19 cellular contexts compared by ENCODE assay signal in the genomic region with DNA sequence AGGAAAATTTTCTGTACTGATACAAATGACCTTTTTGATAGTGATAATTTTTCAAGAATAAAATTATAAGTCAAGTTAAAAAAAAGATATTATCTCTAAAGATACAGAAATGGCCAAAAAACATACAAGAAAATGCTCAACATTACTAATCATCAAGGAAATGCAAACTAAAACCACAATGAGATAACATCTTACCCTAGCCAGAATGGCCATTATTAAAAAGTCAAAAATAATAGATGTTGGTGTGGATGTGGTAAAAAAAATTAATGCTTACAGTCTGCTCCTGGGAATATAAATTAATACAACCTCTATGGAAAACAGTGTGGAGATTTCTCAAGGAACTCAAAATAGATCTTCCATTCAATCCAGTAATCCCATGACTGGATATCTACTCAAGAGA. TPM values are rescaled to one million over a fixed set of nuclear protein-coding genes. Genes with fewer than 3 reads are reported as not detected.
DNase-seq lines count a peak whose midpoint lies in the region; ATAC-seq and TF ChIP-seq lines count a peak whose summit lies in the region.
"Had no signal": no experiment of that assay in that cellular context is flagged by ENCODE, and none has a peak within 500 bp of the region (broad histone marks: within the 10 kb centered on the region; RNA-seq: fewer than 3 reads in every experiment).

No MANE protein-coding gene starts in this region.

- DNase-seq in EH (ENCODE audit: low read depth) (peak; percentile 60), HFFc6 (peak; percentile 11), amniotic epithelial cell (ENCODE audit: low read depth) (peak; percentile 25), occipital lobe (lab: John Stamatoyannopoulos, UW) (no peak), C1 segment of cervical spinal cord (lab: John Stamatoyannopoulos, UW) (no peak)
- no peak for DNase-seq in stimulated activated CD4-positive, alpha-beta T cell treated with anti-CD3 and anti-CD28 coated beads, Interleukin-2, amount 100 ng/mL, for 24 hours
- DNase-seq: 8988T; ACHN; AML-193; BE2C; Caco-2; CD4-positive, alpha-beta memory T cell; DMS153; DND-41; GOT3 had no signal

- H3K4me1 ChIP-seq in gastroesophageal sphincter = no peaks in the 10 kb centered on the region
- H3K4me1 ChIP-seq: A549, BE2C, Caco-2, HAP-1 had no signal

- H3K36me3 Mint-ChIP-seq in HFFc6 (ENCODE audit: low read depth) = no peaks in the 10 kb centered on the region
- H3K36me3 Mint-ChIP-seq: CD4-positive, alpha-beta memory T cell had no signal

- H3K4me1 Mint-ChIP-seq in HFFc6 (ENCODE audit: low read depth) = peaks cover 47% of the 10 kb centered on the region

- H3K27ac ChIP-seq in gastroesophageal sphincter = no peak overlapping the region
- H3K27ac ChIP-seq: A549; BLaER1 treated with 17β-estradiol and CSF1 and Interleukin-3, amounts not matched to agents 10 nM and 100 nM had no signal

- ATAC-seq in gastroesophageal sphincter = no peak
- ATAC-seq: A549 had no signal

- H3K27me3 Mint-ChIP-seq in HFFc6 (ENCODE audit: insufficient read depth) = peaks cover 4% of the 10 kb centered on the region
- H3K27me3 Mint-ChIP-seq: CD4-positive, alpha-beta memory T cell had no signal

- TF ChIP-seq CTCF in HFFc6 (IDR thresholded peaks at IDR 0.05) (no peak), gastroesophageal sphincter (IDR thresholded peaks at IDR 0.05) (no peak)

- no peaks in the 10 kb centered on the region for H3K9me3 Mint-ChIP-seq in HFFc6
- H3K9me3 Mint-ChIP-seq: CD4-positive, alpha-beta memory T cell had no signal

- no peak for TF ChIP-seq EP300 in gastroesophageal sphincter (IDR thresholded peaks at IDR 0.05)

- no peaks in the 10 kb centered on the region for H3K9me3 ChIP-seq in gastroesophageal sphincter
- H3K9me3 ChIP-seq: A549, BE2C, Caco-2, HAP-1 had no signal

- no peaks in the 10 kb centered on the region for H3K27me3 ChIP-seq in gastroesophageal sphincter
- H3K27me3 ChIP-seq: BE2C; BLaER1 treated with 17β-estradiol and CSF1 and Interleukin-3, amounts not matched to agents 10 nM and 100 nM had no signal

- H3K4me3 Mint-ChIP-seq in HFFc6 = no peak overlapping the region

- H3K27ac Mint-ChIP-seq in HFFc6 = no peak overlapping the region

- H3K4me3 ChIP-seq in gastroesophageal sphincter = no peak overlapping the region
- H3K4me3 ChIP-seq: A549; BLaER1 treated with 17β-estradiol and CSF1 and Interleukin-3, amounts not matched to agents 10 nM and 100 nM; HAP-1 had no signal

- no peak for TF ChIP-seq POLR2A in gastroesophageal sphincter (IDR thresholded peaks at IDR 0.05)

- no peaks in the 10 kb centered on the region for H3K36me3 ChIP-seq in gastroesophageal sphincter
- H3K36me3 ChIP-seq: BE2C; BLaER1 treated with 17β-estradiol and CSF1 and Interleukin-3, amounts not matched to agents 10 nM and 100 nM; HAP-1 had no signal

RNA-seq across cellular contexts. Expression of gene PTGER4, which starts 22.9 kb away (rescaled TPM):
- 1 to 10 TPM; 1.4 to 5.1 (median 3.6) TPM for total RNA-seq in HFFc6 (2021; fragmentation: NEBNext Ultra II Directional; extraction: Animal tissue kit (Norgen Biotek cat#: 25700))
- total RNA-seq in occipital lobe = 3.3 TPM
- total RNA-seq in gastroesophageal sphincter = 10 to 100 TPM; 10.1 to 30.1 (median 27.0) TPM

Comparison
In these comparisons a context has a peak if more than half of its experiments do, and no peak if none do; other contexts are left out.
1. DNase-seq: peak in EH (single experiment), HFFc6 (single experiment) and amniotic epithelial cell (single experiment); none in occipital lobe (single experiment), stimulated activated CD4-positive, alpha-beta T cell treated with anti-CD3 and anti-CD28 coated beads, Interleukin-2, amount 100 ng/mL, for 24 hours (0 of 2) and C1 segment of cervical spinal cord (0 of 14).